9 cellular contexts compared by ENCODE assay signal in genomic region chr10:113616244-113617074, GRCh38. TPM values are rescaled to one million over a fixed set of nuclear protein-coding genes. Genes with fewer than 3 reads are reported as not detected.
DNase-seq lines count a peak whose midpoint lies in the region; ATAC-seq and TF ChIP-seq lines count a peak whose summit lies in the region.
"Had no signal": no experiment of that assay in that cellular context is flagged by ENCODE, and none has a peak within 500 bp of the region (broad histone marks: within the 10 kb centered on the region; RNA-seq: fewer than 3 reads in every experiment).

No MANE protein-coding gene starts in this region.

- POLR2A ChIA-PET in AG04449 (lab: Yijun Ruan, JAX) (no interaction called here), Panc1 (lab: Charles Lee) (no interaction called here)

- no peaks in the 10 kb centered on the region for H3K36me3 ChIP-seq in Panc1 (ENCODE audit: control insufficient read depth, insufficient read depth, low read length)
- H3K36me3 ChIP-seq in iPS-20b (ENCODE audit: insufficient read depth, low read depth, low read length), result no peaks in the 10 kb centered on the region
- H3K36me3 ChIP-seq in stomach, result no peaks in the 10 kb centered on the region

- H3K4me1 ChIP-seq in Panc1 (ENCODE audit: control insufficient read depth, insufficient read depth, low read length) (no peaks in the 10 kb centered on the region), iPS-20b (ENCODE audit: insufficient read depth, low read length) (peaks cover 33% of the 10 kb centered on the region; the same call in 1 of the 2 replicates), stomach (peaks cover 0 to 3% (median under 1%) of the 10 kb centered on the region in 4 donors)

- in situ Hi-C loops in Panc1 (cut with HindIII; ENCODE audit: low pct_unique_long_range_greater_than_20kb, low sequenced_read_pairs), result no loop called here

- TF ChIP-seq CTCF in AG04449 (IDR thresholded peaks at IDR 0.05; ENCODE audit: insufficient read depth, low read length, missing control alignments) (peak; percentile 25), GM12872 (IDR thresholded peaks at IDR 0.05; ENCODE audit: insufficient read depth, low read depth, low read length) (peak; percentile 37; the same call in 2 of the 3 replicates), Panc1 (IDR thresholded peaks at IDR 0.05) (peak; percentile 68), stomach (IDR thresholded peaks at IDR 0.05) (no peak)

- H3K9me3 ChIP-seq in Panc1 (ENCODE audit: control insufficient read depth, insufficient read depth, low read depth, low read length) (no peaks in the 10 kb centered on the region), iPS-20b (ENCODE audit: insufficient read depth, low read depth, low read length) (no peaks in the 10 kb centered on the region), stomach (no peaks in the 10 kb centered on the region)

- H3K27me3 ChIP-seq in Panc1 (ENCODE audit: control insufficient read depth, insufficient read depth, low read length), result peaks cover 34% of the 10 kb centered on the region
- peaks cover 40% of the 10 kb centered on the region for H3K27me3 ChIP-seq in iPS-20b (ENCODE audit: insufficient read depth, low read length)
- peaks cover 0 to 38% (median 12%) of the 10 kb centered on the region in 3 donors for H3K27me3 ChIP-seq in stomach

- TF ChIP-seq EP300 in stomach (IDR thresholded peaks at IDR 0.05), result no peak

- H3K9ac ChIP-seq in iPS-20b (ENCODE audit: low read depth, low read length), result 0 out of 2 replicates have a peak overlapping the region, but pooled peaks have one; percentile 6

- no peak for DNase-seq in AG04449 (ENCODE audit: low read depth, low spot score)
- DNase-seq in Panc1 (ENCODE audit: low read depth, low spot score), result no peak
- DNase-seq in stimulated activated CD4-positive, alpha-beta T cell treated with anti-CD3 and anti-CD28 coated beads, Interleukin-2, amount 100 ng/mL, for 24 hours, result no peak
- DNase-seq in NCI-H2171 treated with DMSO at 0.1 percent for 48 hours (lab: John Stamatoyannopoulos, UW), result no peak
- DNase-seq in stomach, result no peak

- intact Hi-C loops in Panc1 (cut with micrococcal nuclease; ENCODE audit: unreplicated experiment), result no loop called here
- intact Hi-C loops in stomach (cut with DNase I; ENCODE audit: low total_unique reads), result no loop called here

- BruUV-seq in Panc1 (replicated peaks; lab: Mats Ljungman, UMichigan), result no TSS peak

- no peak for TF ChIP-seq POLR2A in stomach (IDR thresholded peaks at IDR 0.05)

- ATAC-seq in Panc1 (no peak), GM21526 (IDR thresholded peaks at IDR 0.05; ENCODE audit: low FRiP score, unreplicated experiment) (no peak)
- ATAC-seq: activated T-helper 17 cell treated with anti-CD3 and anti-CD28 coated beads, Interleukin-2, amount 50 U/mL, for 72 hours had no signal

- no peak overlapping the region for H3K27ac ChIP-seq in Panc1 (ENCODE audit: low read length)
- H3K27ac ChIP-seq in iPS-20b (ENCODE audit: low read length), result no peak overlapping the region
- no peak overlapping the region for H3K27ac ChIP-seq in stomach

- CTCF ChIA-PET in AG04449 (lab: Yijun Ruan, JAX) (interaction anchor here (0.6 to 1.5 kb wide), 8 partner anchors 11 to 88 kb away, joined by 3 to 5 read pairs (median 3); no protein-coding TSS in a partner anchor), Panc1 (lab: Charles Lee) (interaction anchor here (0.5 kb wide), 1 partner anchor 42 kb away, joined by 3 read pairs; no protein-coding TSS in a partner anchor)

- WGBS in stomach, 5 donors, result 22 to 25% (median 24%) methylated on average over 5 of the region's 5 CpGs

- no peak overlapping the region for H3K4me3 ChIP-seq in AG04449 (ENCODE audit: low read depth, low read length)
- no peak overlapping the region for H3K4me3 ChIP-seq in Panc1 (ENCODE audit: low read depth in 2 of 2, low read length in 2 of 2)
- H3K4me3 ChIP-seq in iPS-20b (ENCODE audit: low read length), result peak overlapping the region; percentile 53; the same call in 1 of the 2 replicates
- H3K4me3 ChIP-seq in stomach, result no peak overlapping the region

RNA-seq across cellular contexts. Expression of gene NRAP, which starts 47.4 kb away (rescaled TPM):
- total RNA-seq in Panc1 (2021; ENCODE audit: unreplicated experiment) (not detected), stomach (under 1 TPM in 1 of 5 donors, not detected in 4; 0.18 TPM)
- polyA plus RNA-seq in Panc1 (2012; ENCODE audit: insufficient read length), result not detected
- polyA plus RNA-seq in stomach, result under 1 TPM; 0.03 to 0.92 (median 0.19) TPM
- total RNA-seq: activated T-helper 17 cell treated with anti-CD3 and anti-CD28 coated beads, Interleukin-2, amount 50 U/mL, for 72 hours had no signal

Comparison
In these comparisons a context has a peak if more than half of its experiments do, and no peak if none do; other contexts are left out.
1. CTCF ChIP-seq: peak in AG04449 (single experiment), GM12872 (single experiment) and Panc1 (single experiment); none in stomach (0 of 7).